Comparison of ENCODE assay signal across 8 cellular contexts in genomic region chr2:216694201-216694825, GRCh38. TPM values are rescaled to one million over a fixed set of nuclear protein-coding genes. Genes with fewer than 3 reads are reported as not detected.
DNase-seq lines count a peak whose midpoint lies in the region; ATAC-seq and TF ChIP-seq lines count a peak whose summit lies in the region.

No MANE protein-coding gene starts in this region.

- H3K27ac Mint-ChIP-seq in IgD-negative memory B cell = peak overlapping the region in 1 of 3 donors; percentile 85
- H3K27ac Mint-ChIP-seq in effector memory CD8-positive, alpha-beta T cell = no peak overlapping the region
- no peak overlapping the region for H3K27ac Mint-ChIP-seq in memory B cell

- no peaks in the 10 kb centered on the region for H3K36me3 Mint-ChIP-seq in IgD-negative memory B cell
- no peaks in the 10 kb centered on the region for H3K36me3 Mint-ChIP-seq in effector memory CD8-positive, alpha-beta T cell (ENCODE audit: insufficient read depth)
- H3K36me3 Mint-ChIP-seq in memory B cell = no peaks in the 10 kb centered on the region

- H3K27ac ChIP-seq in subcutaneous abdominal adipose tissue (ENCODE audit: low read depth, low read length) = peak overlapping the region; percentile 50

- peak overlapping the region in 4 of 5 donors; percentile 20 to 58 (median 44) for H3K9ac ChIP-seq in subcutaneous abdominal adipose tissue (ENCODE audit: low read length in 5 of 5)

- no peak for TF ChIP-seq CTCF in AG10803 (conservative IDR thresholded peaks at IDR 0.05; ENCODE audit: low read length)
- no peak for TF ChIP-seq CTCF in WI38 (IDR thresholded peaks at IDR 0.05; ENCODE audit: low read depth, low read length)

- H3K4me3 Mint-ChIP-seq in IgD-negative memory B cell (peak overlapping the region in 3 of 4 donors; percentile 48 to 75 (median 71)), memory B cell (peak overlapping the region; percentile 32)
- peak overlapping the region; percentile 51 to 65 for H3K4me3 Mint-ChIP-seq in effector memory CD8-positive, alpha-beta T cell

- H3K9me3 ChIP-seq in subcutaneous abdominal adipose tissue (ENCODE audit: control insufficient read depth in 5 of 5, low read length in 5 of 5) = no peaks in the 10 kb centered on the region

- no peaks in the 10 kb centered on the region for H3K9me3 Mint-ChIP-seq in IgD-negative memory B cell
- no peaks in the 10 kb centered on the region for H3K9me3 Mint-ChIP-seq in effector memory CD8-positive, alpha-beta T cell
- no peaks in the 10 kb centered on the region for H3K9me3 Mint-ChIP-seq in memory B cell

- peak overlapping the region; percentile 70 for H3K4me3 ChIP-seq in AG10803 (ENCODE audit: low read length)
- H3K4me3 ChIP-seq in WI38 (ENCODE audit: low read depth, low read length) = peak overlapping the region; percentile 96
- peak overlapping the region; percentile 60 to 88 (median 75) for H3K4me3 ChIP-seq in subcutaneous abdominal adipose tissue (ENCODE audit: low read depth in 1 of 5, low read length in 5 of 5)

- ATAC-seq in effector memory CD8-positive, alpha-beta T cell (replicated peaks) = peak; percentile 48
- ATAC-seq in memory B cell (ENCODE audit: low read depth) (no peak), GM19328 (IDR thresholded peaks at IDR 0.05; ENCODE audit: unreplicated experiment) (no peak)

- H3K4me1 Mint-ChIP-seq in IgD-negative memory B cell (peaks cover 9 to 23% (median 13%) of the 10 kb centered on the region in 3 donors), memory B cell (peaks cover 18% of the 10 kb centered on the region)
- peaks cover 25 to 43% of the 10 kb centered on the region in 2 donors for H3K4me1 Mint-ChIP-seq in effector memory CD8-positive, alpha-beta T cell (ENCODE audit: low read depth in 2 of 2)

- DNase-seq in AG10803 (ENCODE audit: low read depth) (peak; percentile 33), memory B cell (ENCODE audit: low spot score in 2 of 2) (no peak), HuH-7 (ENCODE audit: low spot score) (no peak)
- DNase-seq in effector memory CD8-positive, alpha-beta T cell = no peak

- peaks cover 0 to 4% (median 0%) of the 10 kb centered on the region in 5 donors for H3K36me3 ChIP-seq in subcutaneous abdominal adipose tissue (ENCODE audit: control insufficient read depth in 5 of 5, insufficient read depth in 5 of 5, low read length in 5 of 5)

- H3K27me3 Mint-ChIP-seq in IgD-negative memory B cell (peaks cover 63% of the 10 kb centered on the region), memory B cell (peaks cover 38% of the 10 kb centered on the region)
- peaks cover 38 to 76% of the 10 kb centered on the region in 2 donors for H3K27me3 Mint-ChIP-seq in effector memory CD8-positive, alpha-beta T cell

- peaks cover 0 to 21% (median 4%) of the 10 kb centered on the region in 5 donors for H3K27me3 ChIP-seq in subcutaneous abdominal adipose tissue (ENCODE audit: control insufficient read depth in 5 of 5, insufficient read depth in 4 of 5, low read length in 5 of 5)

- H3K4me1 ChIP-seq in subcutaneous abdominal adipose tissue (ENCODE audit: control insufficient read depth in 5 of 5, insufficient read depth in 5 of 5, low read length in 5 of 5) = peaks cover 11 to 67% (median 52%) of the 10 kb centered on the region in 5 donors

RNA-seq across cellular contexts. Expression of gene IGFBP5, which starts 1.0 kb away (rescaled TPM):
- not detected for polyA plus RNA-seq in IgD-negative memory B cell
